Comparison of ENCODE assay signal across 1 cellular context in the genomic region with DNA sequence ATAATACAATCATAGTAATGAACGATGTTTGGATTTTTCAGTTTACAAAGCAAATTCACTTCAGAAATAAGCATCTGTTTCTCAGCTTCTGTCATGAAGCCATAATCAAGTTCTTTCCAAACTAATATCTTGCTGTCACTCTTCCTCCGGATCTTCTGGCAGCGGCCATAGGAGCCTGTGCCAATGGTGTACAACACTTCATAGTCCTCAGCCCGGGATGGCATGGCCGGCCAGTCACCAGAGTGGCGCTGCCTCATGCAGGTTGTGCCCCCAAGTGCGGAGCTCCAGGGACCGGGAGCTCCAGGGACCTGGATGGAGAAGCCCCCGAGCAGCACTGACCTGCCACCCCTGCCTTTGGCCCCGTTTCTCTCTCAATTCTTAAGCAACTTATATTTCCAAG.
DNase-seq lines count a peak whose midpoint lies in the region; TF ChIP-seq lines count a peak whose summit lies in the region.
"Not testable (repeated sequence)": the region's sequence is repeated elsewhere in the genome, so short reads cannot be mapped to it uniquely, and the experiment has no call there.

No MANE protein-coding gene starts in this region.

- peak; percentile 55 for DNase-seq in spleen

- H3K36me3 ChIP-seq in spleen, result not testable (repeated sequence)

- not testable (repeated sequence) for H3K4me1 ChIP-seq in spleen

- H3K27me3 ChIP-seq in spleen (replicated peaks in 1 of 7), result not testable (repeated sequence)

- TF ChIP-seq CTCF in spleen (IDR thresholded peaks at IDR 0.05 in 8 of 11, conservative IDR thresholded peaks at IDR 0.05 in 3 of 11), result not testable (repeated sequence)

- H3K9me3 ChIP-seq in spleen, result not testable (repeated sequence)

- H3K27ac ChIP-seq in spleen, result not testable (repeated sequence)

- not testable (repeated sequence) for TF ChIP-seq POLR2A in spleen (IDR thresholded peaks at IDR 0.05)

- intact Hi-C loops in spleen (cut with DNase I; ENCODE audit: low total_unique reads), result not testable (repeated sequence)

- WGBS in spleen, 5 donors, result 20 to 88% (median 64%) methylated on average over 1 to 6 of the region's 10 CpGs; no CpG with 5 or more reads in 1 of the 5 donors

- H3K4me3 ChIP-seq in spleen, result not testable (repeated sequence)
